Comparison of ENCODE assay signal across 11 cellular contexts in genomic region chr1:158002630-158003408, GRCh38. TPM values are rescaled to one million over a fixed set of nuclear protein-coding genes. Genes with fewer than 3 reads are reported as not detected.
DNase-seq lines count a peak whose midpoint lies in the region; ATAC-seq and TF ChIP-seq lines count a peak whose summit lies in the region.
"Had no signal": no experiment of that assay in that cellular context is flagged by ENCODE, and none has a peak within 500 bp of the region (broad histone marks: within the 10 kb centered on the region; RNA-seq: fewer than 3 reads in every experiment).

No MANE protein-coding gene starts in this region.

- H2AFZ ChIP-seq in GM23338: no peak overlapping the region
- H2AFZ ChIP-seq in hepatocyte: no peak overlapping the region

- ATAC-seq in GM23338: peak; percentile 59
- ATAC-seq in HG02642 (IDR thresholded peaks at IDR 0.05; ENCODE audit: poor library complexity, unreplicated experiment): no peak
- no peak for ATAC-seq in activated CD8-positive, alpha-beta T cell treated with anti-CD3 and anti-CD28 coated beads, Interleukin-2, amount 10 ng/mL, durations not matched to agents 7 days and 5 days
- ATAC-seq in GM18870 (IDR thresholded peaks at IDR 0.05; ENCODE audit: unreplicated experiment): no peak

- no peak overlapping the region for H3K9ac ChIP-seq in skeletal muscle tissue (ENCODE audit: low read depth in 1 of 3, low read length in 3 of 3)

- peak overlapping the region; percentile 8; the same call in 1 of the 3 replicates for H3K4me3 Mint-ChIP-seq in GM23338
- H3K4me3 Mint-ChIP-seq in activated CD8-positive, alpha-beta T cell treated with anti-CD3 and anti-CD28 coated beads, Interleukin-2, amount 10 ng/mL, durations not matched to agents 7 days and 5 days: no peak overlapping the region
- H3K4me3 Mint-ChIP-seq: activated T-helper 1 cell treated with anti-CD3 and anti-CD28 coated beads, Interleukin-12 subunit alpha, Interleukin-12 subunit beta, Interleukin-2, Interleukin-4 antibody, amounts not matched to agents 30 ng/mL and 10 ng/mL and 1 ng/mL, durations not matched to agents 14 hours and 24 hours and 36 hours had no signal

- H3K4me2 ChIP-seq in GM23338 (peak overlapping the region; percentile 66; the same call in 1 of the 2 replicates), hepatocyte (peak overlapping the region; percentile 49)

- H3K4me3 ChIP-seq in GM23338 (no peak overlapping the region), hepatocyte (no peak overlapping the region), skeletal muscle tissue (ENCODE audit: low read length in 3 of 3) (no peak overlapping the region)

- peak; percentile 70 for DNase-seq in GM23338 (ENCODE audit: low spot score)
- peak; percentile 79 for DNase-seq in amniotic epithelial cell (ENCODE audit: low read depth)
- DNase-seq in hepatocyte (ENCODE audit: low spot score): no peak
- DNase-seq in activated CD8-positive, alpha-beta T cell treated with anti-CD3 and anti-CD28 coated beads, Interleukin-2, amount 10 ng/mL, durations not matched to agents 7 days and 5 days: no peak
- DNase-seq in stimulated activated CD4-positive, alpha-beta T cell treated with anti-CD3 and anti-CD28 coated beads, Interleukin-2, amount 100 ng/mL, for 24 hours: no peak
- DNase-seq: DMS 273 treated with DMSO at 0.1 percent for 48 hours, nucleus accumbens had no signal

- H3K36me3 Mint-ChIP-seq in GM23338 (ENCODE audit: low read depth): no peaks in the 10 kb centered on the region
- no peaks in the 10 kb centered on the region for H3K36me3 Mint-ChIP-seq in activated CD8-positive, alpha-beta T cell treated with anti-CD3 and anti-CD28 coated beads, Interleukin-2, amount 10 ng/mL, durations not matched to agents 7 days and 5 days (ENCODE audit: low read depth)

- H3K9me3 ChIP-seq in hepatocyte (ENCODE audit: low read depth) (no peaks in the 10 kb centered on the region), skeletal muscle tissue (ENCODE audit: control insufficient read depth in 3 of 3, low read length in 3 of 3) (no peaks in the 10 kb centered on the region)

- H3K36me3 ChIP-seq in GM23338 (ENCODE audit: insufficient read depth): no peaks in the 10 kb centered on the region
- H3K36me3 ChIP-seq in hepatocyte (replicated peaks; ENCODE audit: insufficient read depth, low read depth): no peaks in the 10 kb centered on the region
- no peaks in the 10 kb centered on the region for H3K36me3 ChIP-seq in skeletal muscle tissue (ENCODE audit: control insufficient read depth in 3 of 3, insufficient read depth in 3 of 3, low read length in 3 of 3)

- POLR2A ChIA-PET in activated CD8-positive, alpha-beta T cell treated with anti-CD3 and anti-CD28 coated beads, Interleukin-2, amount 10 ng/mL, durations not matched to agents 7 days and 5 days (lab: Charles Lee): no interaction called here

- H3K9me2 ChIP-seq in GM23338 (ENCODE audit: insufficient read depth) (no peaks in the 10 kb centered on the region), hepatocyte (replicated peaks; ENCODE audit: insufficient read depth) (no peaks in the 10 kb centered on the region)

- TF ChIP-seq CTCF in GM23338 (conservative IDR thresholded peaks at IDR 0.05; ENCODE audit: low read depth in 2 of 2): no peak
- no peak for TF ChIP-seq CTCF in hepatocyte (IDR thresholded peaks at IDR 0.05; ENCODE audit: poor library complexity)

- H3K79me2 ChIP-seq in GM23338 (replicated peaks; ENCODE audit: insufficient read depth) (peaks cover 100% of the 10 kb centered on the region), hepatocyte (peaks cover 94% of the 10 kb centered on the region)

- H3K27me3 Mint-ChIP-seq in GM23338 (ENCODE audit: insufficient read depth, low read depth, poor library complexity): peaks cover 2% of the 10 kb centered on the region
- peaks cover 9% of the 10 kb centered on the region for H3K27me3 Mint-ChIP-seq in activated CD8-positive, alpha-beta T cell treated with anti-CD3 and anti-CD28 coated beads, Interleukin-2, amount 10 ng/mL, durations not matched to agents 7 days and 5 days (ENCODE audit: low read depth)

- peak overlapping the region; percentile 66; the same call in 1 of the 2 replicates for H3K27ac Mint-ChIP-seq in GM23338
- no peak overlapping the region for H3K27ac Mint-ChIP-seq in activated CD8-positive, alpha-beta T cell treated with anti-CD3 and anti-CD28 coated beads, Interleukin-2, amount 10 ng/mL, durations not matched to agents 7 days and 5 days
- H3K27ac Mint-ChIP-seq: activated T-helper 1 cell treated with anti-CD3 and anti-CD28 coated beads, Interleukin-12 subunit alpha, Interleukin-12 subunit beta, Interleukin-2, Interleukin-4 antibody, amounts not matched to agents 30 ng/mL and 10 ng/mL and 1 ng/mL, durations not matched to agents 14 hours and 24 hours and 36 hours had no signal

- 34% methylated on average over 14 of the region's 14 CpGs for WGBS in hepatocyte (ENCODE audit: low lambda C conversion rate, missing lambda C conversion rate)

- peaks cover 18% of the 10 kb centered on the region; the same call in 1 of the 2 replicates for H4K20me1 ChIP-seq in GM23338 (replicated peaks; ENCODE audit: insufficient read depth)
- H4K20me1 ChIP-seq in hepatocyte (ENCODE audit: insufficient read depth, poor library complexity, severe bottlenecking): peaks cover 9% of the 10 kb centered on the region

- peak overlapping the region; percentile 89 for H3K27ac ChIP-seq in GM23338 (ENCODE audit: low read depth)
- peak overlapping the region; percentile 87 for H3K27ac ChIP-seq in hepatocyte
- peak overlapping the region; percentile 48 for H3K27ac ChIP-seq in skeletal muscle tissue (ENCODE audit: low read depth, low read length)

- H3K9me3 Mint-ChIP-seq in GM23338: no peaks in the 10 kb centered on the region
- H3K9me3 Mint-ChIP-seq in activated CD8-positive, alpha-beta T cell treated with anti-CD3 and anti-CD28 coated beads, Interleukin-2, amount 10 ng/mL, durations not matched to agents 7 days and 5 days (ENCODE audit: insufficient read depth): no peaks in the 10 kb centered on the region
- H3K9me3 Mint-ChIP-seq: activated T-helper 1 cell treated with anti-CD3 and anti-CD28 coated beads, Interleukin-12 subunit alpha, Interleukin-12 subunit beta, Interleukin-2, Interleukin-4 antibody, amounts not matched to agents 30 ng/mL and 10 ng/mL and 1 ng/mL, durations not matched to agents 14 hours and 24 hours and 36 hours had no signal

- H3F3A ChIP-seq in GM23338 (replicated peaks; ENCODE audit: low read depth): no peaks in the 10 kb centered on the region

- H3K4me1 ChIP-seq in GM23338 (ENCODE audit: insufficient read depth): peaks cover 73% of the 10 kb centered on the region
- peaks cover 40% of the 10 kb centered on the region for H3K4me1 ChIP-seq in hepatocyte (ENCODE audit: insufficient read depth)
- H3K4me1 ChIP-seq in skeletal muscle tissue (ENCODE audit: control insufficient read depth in 3 of 3, insufficient read depth in 3 of 3, low read length in 3 of 3): peaks cover 27 to 47% (median 42%) of the 10 kb centered on the region in 3 donors

- CTCF ChIA-PET in activated CD8-positive, alpha-beta T cell treated with anti-CD3 and anti-CD28 coated beads, Interleukin-2, amount 10 ng/mL, durations not matched to agents 7 days and 5 days (lab: Charles Lee): interaction anchor here (1.5 kb wide), 1 partner anchor 11 kb away, joined by 7 read pairs; no protein-coding TSS in a partner anchor

- H3K27me3 ChIP-seq in GM23338 (ENCODE audit: insufficient read depth) (no peaks in the 10 kb centered on the region), hepatocyte (no peaks in the 10 kb centered on the region), skeletal muscle tissue (ENCODE audit: control insufficient read depth in 3 of 3, insufficient read depth in 3 of 3, low read length in 3 of 3) (peaks cover 0 to 8% (median 5%) of the 10 kb centered on the region in 3 donors)

- H3K4me1 Mint-ChIP-seq in GM23338: peaks cover 81% of the 10 kb centered on the region
- H3K4me1 Mint-ChIP-seq in activated CD8-positive, alpha-beta T cell treated with anti-CD3 and anti-CD28 coated beads, Interleukin-2, amount 10 ng/mL, durations not matched to agents 7 days and 5 days (ENCODE audit: low read depth): no peaks in the 10 kb centered on the region

TF ChIP-seq in GM23338, 12 proteins besides CTCF, POLR2A, EP300 and RAD21 (continues in another document):
- TF ChIP-seq REST (IDR thresholded peaks at IDR 0.05; ENCODE audit: unreplicated experiment) (no peak), CREB1 (CRISPR knock-in tag; IDR thresholded peaks at IDR 0.05; ENCODE audit: low read depth) (no peak), ZNF114 (CRISPR knock-in tag; IDR thresholded peaks at IDR 0.05) (no peak), POLR2AphosphoS5 (IDR thresholded peaks at IDR 0.05; ENCODE audit: low read depth) (no peak)

RNA-seq across cellular contexts. Expression of gene KIRREL1, which starts 9.4 kb away (rescaled TPM):
- total RNA-seq in GM23338 (2014; rRNA removed; shearing (Covaris generic)): 35.2 and 41.0 TPM in 2 replicates
- polyA plus RNA-seq in GM23338 (2016; fragmentation: Nextera tagmentation; extraction: Ambion mirVana) (5.1 and 5.6 TPM in 2 replicates), hepatocyte (14.8 and 20.4 TPM in 2 replicates)
- total RNA-seq in hepatocyte (33.5 and 47.1 TPM in 2 replicates), skeletal muscle tissue (23.5 TPM)
- not detected for total RNA-seq in activated CD8-positive, alpha-beta T cell treated with anti-CD3 and anti-CD28 coated beads, Interleukin-2, amount 10 ng/mL, durations not matched to agents 7 days and 5 days
- total RNA-seq: activated T-helper 1 cell treated with anti-CD3 and anti-CD28 coated beads, Interleukin-12 subunit alpha, Interleukin-12 subunit beta, Interleukin-2, Interleukin-4 antibody, amounts not matched to agents 30 ng/mL and 10 ng/mL and 1 ng/mL, durations not matched to agents 14 hours and 24 hours and 36 hours had no signal

Comparison
In these comparisons a context has a peak if more than half of its experiments do, and no peak if none do; other contexts are left out.
1. DNase-seq: peak in GM23338 (single experiment) and amniotic epithelial cell (single experiment); none in hepatocyte (single experiment), activated CD8-positive, alpha-beta T cell treated with anti-CD3 and anti-CD28 coated beads, Interleukin-2, amount 10 ng/mL, durations not matched to agents 7 days and 5 days (single experiment) and stimulated activated CD4-positive, alpha-beta T cell treated with anti-CD3 and anti-CD28 coated beads, Interleukin-2, amount 100 ng/mL, for 24 hours (0 of 2).
2. RNA of gene KIRREL1, which starts 9.4 kb away (total RNA-seq): 33.5 to 47.1 TPM in hepatocyte, 35.2 to 41.0 TPM in GM23338 and 23.5 TPM in skeletal muscle tissue (single experiment); not detected in activated CD8-positive, alpha-beta T cell treated with anti-CD3 and anti-CD28 coated beads, Interleukin-2, amount 10 ng/mL, durations not matched to agents 7 days and 5 days; every median in the first group is over 10 times any median in the second.
3. Peak in every context shown above with its lines, with median percentiles within 50 percentile points of each other: H3K27ac ChIP-seq.